Comparison of ENCODE assay signal across 17 cellular contexts in the genomic region with DNA sequence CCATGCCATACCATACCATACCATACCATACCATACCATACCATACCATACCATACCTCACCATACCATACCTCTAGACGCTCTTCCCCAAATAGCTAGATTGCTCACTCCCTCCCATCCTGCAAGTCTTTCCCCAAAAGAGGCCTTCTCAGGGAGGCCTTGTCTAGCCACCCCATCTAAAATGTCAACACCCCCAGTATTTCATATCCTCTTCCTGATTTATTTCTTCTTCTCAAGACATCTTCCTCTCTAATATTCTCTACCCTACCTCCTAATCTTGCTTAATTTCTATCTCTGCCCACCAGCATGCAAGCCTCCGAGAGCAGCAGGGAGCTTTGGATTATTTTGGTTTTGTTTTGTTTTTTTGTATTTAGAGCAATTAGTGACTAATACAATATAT.
"Had no signal": no experiment of that assay in that cellular context is flagged by ENCODE, and none has a peak within 500 bp of the region (broad histone marks: within the 10 kb centered on the region; RNA-seq: fewer than 3 reads in every experiment).

No MANE protein-coding gene starts in this region.

- H3K4me3 ChIP-seq: heart left ventricle, thyroid gland had no signal

- H3K9me3 ChIP-seq: heart left ventricle, thyroid gland had no signal

- ATAC-seq: activated CD8-positive, alpha-beta T cell treated with anti-CD3 and anti-CD28 coated beads for 36 hours; heart left ventricle; left cardiac atrium; natural killer cell; stimulated activated naive CD8-positive, alpha-beta T cell treated with anti-CD3 and anti-CD28 coated beads, Interleukin-15, Interleukin-2, amounts not matched to agents 100 U/mL and 50 U/mL, for 24 hours had no signal

- H3K27me3 ChIP-seq: brain microvascular endothelial cell, heart left ventricle, thyroid gland had no signal

- H3K36me3 ChIP-seq: brain microvascular endothelial cell, heart left ventricle, thyroid gland had no signal

- FAIRE-seq: endothelial cell of umbilical vein had no signal

- H3K27ac ChIP-seq: brain microvascular endothelial cell, thyroid gland had no signal

- DNase-seq: activated CD4-positive, alpha-beta T cell treated with anti-CD3 and anti-CD28 coated beads, Interleukin-2, amount 10 ng/mL, durations not matched to agents 24 days and 14 days; activated CD8-positive, alpha-beta T cell treated with anti-CD3 and anti-CD28 coated beads for 36 hours; activated gamma-delta T cell treated with Interleukin-2 at 50 U/mL for 16 hours; activated T-cell treated with anti-CD3 and anti-CD28 coated beads, Interleukin-2, amount 50 U/mL, for 1 hour; aorta; brain microvascular endothelial cell; caudate nucleus; effector memory CD4-positive, alpha-beta T cell; heart left ventricle; islet precursor cell; left cardiac atrium; midbrain; natural killer cell; stimulated activated CD4-positive, alpha-beta T cell treated with anti-CD3 and anti-CD28 coated beads, Interleukin-4, amount 100 ng/mL, for 24 hours; stimulated activated naive CD8-positive, alpha-beta T cell treated with anti-CD3 and anti-CD28 coated beads, Interleukin-15, Interleukin-2, amounts not matched to agents 100 U/mL and 50 U/mL, for 24 hours; thyroid gland had no signal
